31 cellular contexts compared by ENCODE assay signal in genomic region chr5:40390286-40391253, GRCh38.
DNase-seq lines count a peak whose midpoint lies in the region; ATAC-seq, FAIRE-seq and TF ChIP-seq lines count a peak whose summit lies in the region.
"Had no signal": no experiment of that assay in that cellular context is flagged by ENCODE, and none has a peak within 500 bp of the region (broad histone marks: within the 10 kb centered on the region; RNA-seq: fewer than 3 reads in every experiment).

No MANE protein-coding gene starts in this region.

- H3K4me3 ChIP-seq in right cardiac atrium (ENCODE audit: low read length) (no peak overlapping the region), SJSA1 (no peak overlapping the region), keratinocyte (ENCODE audit: control insufficient read depth in 2 of 3, extremely low read depth in 1 of 3, insufficient read depth in 2 of 3, low read depth in 1 of 3, low read length in 3 of 3) (no peak overlapping the region)
- H3K4me3 ChIP-seq: dorsolateral prefrontal cortex, gastrocnemius medialis, hepatocyte, PC-9, psoas muscle, suprapubic skin, upper lobe of left lung had no signal

- intact Hi-C loops in left ventricle myocardium superior (cut with micrococcal nuclease) = no loop called here
- intact Hi-C loops in right cardiac atrium (cut with DNase I) = no loop called here

- no peaks in the 10 kb centered on the region for H3K9me1 ChIP-seq in keratinocyte (ENCODE audit: control insufficient read depth, extremely low read depth, insufficient read depth, low read length)

- H3K27ac ChIP-seq in right cardiac atrium (ENCODE audit: low read length) = no peak overlapping the region
- H3K27ac ChIP-seq in SJSA1 = peak overlapping the region; percentile 61
- no peak overlapping the region for H3K27ac ChIP-seq in keratinocyte (ENCODE audit: control insufficient read depth, insufficient read depth, low read length)
- H3K27ac ChIP-seq: dorsolateral prefrontal cortex, hepatocyte, PC-9, psoas muscle, suprapubic skin, upper lobe of left lung, VCaP had no signal

- 67% methylated on average over 6 of the region's 6 CpGs for WGBS in right cardiac atrium

- H3K27me3 ChIP-seq in right cardiac atrium (ENCODE audit: control insufficient read depth, insufficient read depth) = no peaks in the 10 kb centered on the region
- H3K27me3 ChIP-seq in SJSA1 (replicated peaks) = no peaks in the 10 kb centered on the region
- no peaks in the 10 kb centered on the region for H3K27me3 ChIP-seq in keratinocyte (ENCODE audit: control insufficient read depth, extremely low read depth, insufficient read depth, low read length)
- H3K27me3 ChIP-seq: gastrocnemius medialis, hepatocyte, suprapubic skin, upper lobe of left lung had no signal

- no peak overlapping the region for H3K4me2 ChIP-seq in keratinocyte (ENCODE audit: control insufficient read depth, extremely low read depth, insufficient read depth, low read depth, low read length)
- H3K4me2 ChIP-seq: hepatocyte, PC-9 had no signal

- dilution Hi-C loops in keratinocyte (cut with MboI; ENCODE audit: extremely low pct_ligation_motif_present, low sequenced_read_pairs) = no loop called here

- no peaks in the 10 kb centered on the region for H3K36me3 ChIP-seq in SJSA1
- H3K36me3 ChIP-seq in keratinocyte (ENCODE audit: control insufficient read depth in 2 of 2, extremely low read depth in 1 of 2, insufficient read depth in 2 of 2, low read length in 2 of 2) = no peaks in the 10 kb centered on the region
- H3K36me3 ChIP-seq: gastrocnemius medialis, suprapubic skin, upper lobe of left lung had no signal

- H3K9me3 ChIP-seq in right cardiac atrium (ENCODE audit: control insufficient read depth, low read length) (peaks cover 5% of the 10 kb centered on the region), SJSA1 (replicated peaks) (0 out of 2 replicates have a peak, but pooled peaks cover 3% of the 10 kb centered on the region), keratinocyte (ENCODE audit: control insufficient read depth, low read depth, low read length) (no peaks in the 10 kb centered on the region)
- H3K9me3 ChIP-seq: gastrocnemius medialis, psoas muscle, suprapubic skin, upper lobe of left lung had no signal

- no peak overlapping the region for H3K9ac ChIP-seq in keratinocyte (ENCODE audit: control insufficient read depth, extremely low read depth, insufficient read depth, low read length)

- H3K4me1 ChIP-seq in right cardiac atrium (ENCODE audit: control insufficient read depth, insufficient read depth, low read length) (no peaks in the 10 kb centered on the region), SJSA1 (replicated peaks) (peaks cover 37% of the 10 kb centered on the region), keratinocyte (ENCODE audit: control insufficient read depth, extremely low read depth, insufficient read depth, low read length) (peaks cover 17% of the 10 kb centered on the region)
- H3K4me1 ChIP-seq: psoas muscle had no signal

- no peaks in the 10 kb centered on the region for H3K79me2 ChIP-seq in keratinocyte (ENCODE audit: control insufficient read depth, insufficient read depth, low read length)
- H3K79me2 ChIP-seq: hepatocyte had no signal

- peak; percentile 34 for FAIRE-seq in keratinocyte (lab: Jason Lieb, UNC)
- FAIRE-seq: endothelial cell of umbilical vein, H1 had no signal

- ATAC-seq in left ventricle myocardium superior (peak; percentile 56), right cardiac atrium (no peak), GM19023 (IDR thresholded peaks at IDR 0.05; ENCODE audit: unreplicated experiment) (no peak)
- ATAC-seq: activated T-cell treated with anti-CD3 and anti-CD28 coated beads, Interleukin-2, amount 50 U/mL, for 4 hours; gastrocnemius medialis had no signal

- no peaks in the 10 kb centered on the region for H4K20me1 ChIP-seq in keratinocyte (ENCODE audit: control insufficient read depth, extremely low read depth, insufficient read depth, low read length)

- DNase-seq in left ventricle myocardium superior = no peak
- no peak for DNase-seq in right cardiac atrium
- no peak for DNase-seq in SJSA1 (ENCODE audit: low read depth in 1 of 2, low spot score in 2 of 2)
- DNase-seq in keratinocyte (ENCODE audit: low read depth, low spot score) = no peak
- DNase-seq in HCEC 1CT = no peak
- DNase-seq in effector CD4-positive, alpha-beta T cell = no peak
- DNase-seq: activated CD4-positive, alpha-beta T cell treated with anti-CD3 and anti-CD28 coated beads, Interleukin-2, amount 10 ng/mL, durations not matched to agents 24 days and 14 days; activated naive CD4-positive, alpha-beta T cell treated with Interleukin-2 at 50 U/mL for 16 hours; activated T-cell treated with anti-CD3 and anti-CD28 coated beads, Interleukin-2, amount 50 U/mL, for 4 hours; amniotic stem cell; C1 segment of cervical spinal cord; dorsolateral prefrontal cortex; gastrocnemius medialis; left colon; naive B cell; NCI-H1048; NCI-H2107; NCI-H345; NCI-H69; occipital lobe; psoas muscle; stimulated activated naive CD4-positive, alpha-beta T cell; T-helper 9 cell; upper lobe of left lung had no signal

- H2AFZ ChIP-seq in keratinocyte (ENCODE audit: control insufficient read depth, low read length) = no peak overlapping the region
- H2AFZ ChIP-seq: hepatocyte, PC-9 had no signal

- no peak for TF ChIP-seq CTCF in keratinocyte (optimal IDR thresholded peaks at IDR 0.05 in 1 of 3, IDR thresholded peaks at IDR 0.05 in 1 of 3, conservative IDR thresholded peaks at IDR 0.05 in 1 of 3; ENCODE audit: extremely low read depth in 1 of 3, insufficient read depth in 2 of 3, low read length in 3 of 3)
